In genomic region chr16:21685034-21685455, GRCh38 we compare ENCODE assay signal across 1 cellular context.
TF ChIP-seq lines count a peak whose summit lies in the region.

No MANE protein-coding gene starts in this region.

TF ChIP-seq in K562, 482 proteins besides CTCF, POLR2A, EP300 and RAD21 (continues in another document):
- TF ChIP-seq SPI1 (IDR thresholded peaks at IDR 0.05; ENCODE audit: borderline replicate concordance, low read depth, low read length) = 0 out of 2 replicates have a peak, but pooled peaks have one; percentile 9
- TF ChIP-seq, protein P1, sequence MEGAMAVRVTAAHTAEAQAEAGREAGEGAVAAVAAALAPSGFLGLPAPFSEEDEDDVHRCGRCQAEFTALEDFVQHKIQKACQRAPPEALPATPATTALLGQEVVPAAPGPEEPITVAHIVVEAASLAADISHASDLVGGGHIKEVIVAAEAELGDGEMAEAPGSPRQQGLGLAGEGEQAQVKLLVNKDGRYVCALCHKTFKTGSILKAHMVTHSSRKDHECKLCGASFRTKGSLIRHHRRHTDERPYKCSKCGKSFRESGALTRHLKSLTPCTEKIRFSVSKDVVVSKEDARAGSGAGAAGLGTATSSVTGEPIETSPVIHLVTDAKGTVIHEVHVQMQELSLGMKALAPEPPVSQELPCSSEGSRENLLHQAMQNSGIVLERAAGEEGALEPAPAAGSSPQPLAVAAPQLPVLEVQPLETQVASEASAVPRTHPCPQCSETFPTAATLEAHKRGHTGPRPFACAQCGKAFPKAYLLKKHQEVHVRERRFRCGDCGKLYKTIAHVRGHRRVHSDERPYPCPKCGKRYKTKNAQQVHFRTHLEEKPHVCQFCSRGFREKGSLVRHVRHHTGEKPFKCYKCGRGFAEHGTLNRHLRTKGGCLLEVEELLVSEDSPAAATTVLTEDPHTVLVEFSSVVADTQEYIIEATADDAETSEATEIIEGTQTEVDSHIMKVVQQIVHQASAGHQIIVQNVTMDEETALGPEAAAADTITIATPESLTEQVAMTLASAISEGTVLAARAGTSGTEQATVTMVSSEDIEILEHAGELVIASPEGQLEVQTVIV (CRISPR knock-in tag; IDR thresholded peaks at IDR 0.05; ENCODE audit: borderline replicate concordance) = no peak
- peak; percentile 95 for TF ChIP-seq EHMT2 (IDR thresholded peaks at IDR 0.05)
- TF ChIP-seq POLR2G (IDR thresholded peaks at IDR 0.05; ENCODE audit: low read depth, low read length) = no peak
- TF ChIP-seq MAFG (tag; conservative IDR thresholded peaks at IDR 0.05) = no peak
- TF ChIP-seq, protein P2, sequence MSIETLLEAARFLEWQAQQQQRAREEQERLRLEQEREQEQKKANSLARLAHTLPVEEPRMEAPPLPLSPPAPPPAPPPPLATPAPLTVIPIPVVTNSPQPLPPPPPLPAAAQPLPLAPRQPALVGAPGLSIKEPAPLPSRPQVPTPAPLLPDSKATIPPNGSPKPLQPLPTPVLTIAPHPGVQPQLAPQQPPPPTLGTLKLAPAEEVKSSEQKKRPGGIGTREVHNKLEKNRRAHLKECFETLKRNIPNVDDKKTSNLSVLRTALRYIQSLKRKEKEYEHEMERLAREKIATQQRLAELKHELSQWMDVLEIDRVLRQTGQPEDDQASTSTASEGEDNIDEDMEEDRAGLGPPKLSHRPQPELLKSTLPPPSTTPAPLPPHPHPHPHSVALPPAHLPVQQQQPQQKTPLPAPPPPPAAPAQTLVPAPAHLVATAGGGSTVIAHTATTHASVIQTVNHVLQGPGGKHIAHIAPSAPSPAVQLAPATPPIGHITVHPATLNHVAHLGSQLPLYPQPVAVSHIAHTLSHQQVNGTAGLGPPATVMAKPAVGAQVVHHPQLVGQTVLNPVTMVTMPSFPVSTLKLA (conservative IDR thresholded peaks at IDR 0.05) = peak; percentile 82 to 86
- TF ChIP-seq HIVEP1 (CRISPR knock-in tag; IDR thresholded peaks at IDR 0.05) = no peak
- no peak for TF ChIP-seq NFE2L1 (tag; IDR thresholded peaks at IDR 0.05; ENCODE audit: borderline replicate concordance, low read depth)
- TF ChIP-seq ZNF23 (CRISPR knock-in tag; IDR thresholded peaks at IDR 0.05) = no peak
- TF ChIP-seq RFX1 (IDR thresholded peaks at IDR 0.05) = no peak
- TF ChIP-seq POLR2AphosphoS2 (IDR thresholded peaks at IDR 0.05; ENCODE audit: low read length) = no peak
- peak in 1 of 2 experiments; percentile 42; a peak in 1 of 4 replicates for TF ChIP-seq SIN3A (IDR thresholded peaks at IDR 0.05; ENCODE audit: borderline replicate concordance in 2 of 2, control insufficient read depth in 1 of 2, low read depth in 2 of 2, low read length in 2 of 2)
- no peak for TF ChIP-seq IFI16 (CRISPR knock-in tag; IDR thresholded peaks at IDR 0.05)
- TF ChIP-seq, protein P3, sequence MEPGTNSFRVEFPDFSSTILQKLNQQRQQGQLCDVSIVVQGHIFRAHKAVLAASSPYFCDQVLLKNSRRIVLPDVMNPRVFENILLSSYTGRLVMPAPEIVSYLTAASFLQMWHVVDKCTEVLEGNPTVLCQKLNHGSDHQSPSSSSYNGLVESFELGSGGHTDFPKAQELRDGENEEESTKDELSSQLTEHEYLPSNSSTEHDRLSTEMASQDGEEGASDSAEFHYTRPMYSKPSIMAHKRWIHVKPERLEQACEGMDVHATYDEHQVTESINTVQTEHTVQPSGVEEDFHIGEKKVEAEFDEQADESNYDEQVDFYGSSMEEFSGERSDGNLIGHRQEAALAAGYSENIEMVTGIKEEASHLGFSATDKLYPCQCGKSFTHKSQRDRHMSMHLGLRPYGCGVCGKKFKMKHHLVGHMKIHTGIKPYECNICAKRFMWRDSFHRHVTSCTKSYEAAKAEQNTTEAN (CRISPR knock-in tag; IDR thresholded peaks at IDR 0.05) = no peak
- no peak for TF ChIP-seq MCM7 (IDR thresholded peaks at IDR 0.05)
- TF ChIP-seq L3MBTL2 (IDR thresholded peaks at IDR 0.05) = no peak
- TF ChIP-seq, protein P4, sequence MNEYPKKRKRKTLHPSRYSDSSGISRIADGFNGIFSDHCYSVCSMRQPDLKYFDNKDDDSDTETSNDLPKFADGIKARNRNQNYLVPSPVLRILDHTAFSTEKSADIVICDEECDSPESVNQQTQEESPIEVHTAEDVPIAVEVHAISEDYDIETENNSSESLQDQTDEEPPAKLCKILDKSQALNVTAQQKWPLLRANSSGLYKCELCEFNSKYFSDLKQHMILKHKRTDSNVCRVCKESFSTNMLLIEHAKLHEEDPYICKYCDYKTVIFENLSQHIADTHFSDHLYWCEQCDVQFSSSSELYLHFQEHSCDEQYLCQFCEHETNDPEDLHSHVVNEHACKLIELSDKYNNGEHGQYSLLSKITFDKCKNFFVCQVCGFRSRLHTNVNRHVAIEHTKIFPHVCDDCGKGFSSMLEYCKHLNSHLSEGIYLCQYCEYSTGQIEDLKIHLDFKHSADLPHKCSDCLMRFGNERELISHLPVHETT (CRISPR knock-in tag; conservative IDR thresholded peaks at IDR 0.05 in 1 of 2, IDR thresholded peaks at IDR 0.05 in 1 of 2) = no peak
- TF ChIP-seq AFF1 (IDR thresholded peaks at IDR 0.05; ENCODE audit: low read depth in 1 of 2, partially characterized antibody in 2 of 2) = peak in 1 of 2 experiments; percentile 64
- TF ChIP-seq, protein P5, sequence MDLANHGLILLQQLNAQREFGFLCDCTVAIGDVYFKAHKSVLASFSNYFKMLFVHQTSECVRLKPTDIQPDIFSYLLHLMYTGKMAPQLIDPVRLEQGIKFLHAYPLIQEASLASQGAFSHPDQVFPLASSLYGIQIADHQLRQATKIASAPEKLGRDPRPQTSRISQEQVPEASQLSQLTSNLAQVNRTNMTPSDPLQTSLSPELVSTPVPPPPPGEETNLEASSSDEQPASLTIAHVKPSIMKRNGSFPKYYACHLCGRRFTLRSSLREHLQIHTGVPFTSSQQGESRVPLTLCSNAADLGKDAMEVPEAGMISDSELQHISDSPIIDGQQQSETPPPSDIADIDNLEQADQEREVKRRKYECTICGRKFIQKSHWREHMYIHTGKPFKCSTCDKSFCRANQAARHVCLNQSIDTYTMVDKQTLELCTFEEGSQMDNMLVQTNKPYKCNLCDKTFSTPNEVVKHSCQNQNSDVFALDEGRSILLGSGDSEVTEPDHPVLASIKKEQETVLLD (IDR thresholded peaks at IDR 0.05) = no peak
- no peak for TF ChIP-seq BRD4 (IDR thresholded peaks at IDR 0.05)
- TF ChIP-seq TBL1XR1 (IDR thresholded peaks at IDR 0.05; ENCODE audit: low read length in 2 of 2) = no peak
- no peak for TF ChIP-seq E2F8 (IDR thresholded peaks at IDR 0.05; ENCODE audit: low read depth, partially characterized antibody)
- TF ChIP-seq, protein P6, sequence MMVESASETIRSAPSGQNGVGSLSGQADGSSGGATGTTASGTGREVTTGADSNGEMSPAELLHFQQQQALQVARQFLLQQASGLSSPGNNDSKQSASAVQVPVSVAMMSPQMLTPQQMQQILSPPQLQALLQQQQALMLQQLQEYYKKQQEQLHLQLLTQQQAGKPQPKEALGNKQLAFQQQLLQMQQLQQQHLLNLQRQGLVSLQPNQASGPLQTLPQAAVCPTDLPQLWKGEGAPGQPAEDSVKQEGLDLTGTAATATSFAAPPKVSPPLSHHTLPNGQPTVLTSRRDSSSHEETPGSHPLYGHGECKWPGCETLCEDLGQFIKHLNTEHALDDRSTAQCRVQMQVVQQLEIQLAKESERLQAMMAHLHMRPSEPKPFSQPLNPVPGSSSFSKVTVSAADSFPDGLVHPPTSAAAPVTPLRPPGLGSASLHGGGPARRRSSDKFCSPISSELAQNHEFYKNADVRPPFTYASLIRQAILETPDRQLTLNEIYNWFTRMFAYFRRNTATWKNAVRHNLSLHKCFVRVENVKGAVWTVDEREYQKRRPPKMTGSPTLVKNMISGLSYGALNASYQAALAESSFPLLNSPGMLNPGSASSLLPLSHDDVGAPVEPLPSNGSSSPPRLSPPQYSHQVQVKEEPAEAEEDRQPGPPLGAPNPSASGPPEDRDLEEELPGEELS (CRISPR knock-in tag; IDR thresholded peaks at IDR 0.05; ENCODE audit: borderline replicate concordance) = no peak
- TF ChIP-seq TFAM (CRISPR knock-in tag; conservative IDR thresholded peaks at IDR 0.05) = no peak
- TF ChIP-seq NCOA1 (IDR thresholded peaks at IDR 0.05; ENCODE audit: low read depth) = peak; percentile 72; the same call in 1 of the 2 replicates
- TF ChIP-seq ZBTB7A (IDR thresholded peaks at IDR 0.05; ENCODE audit: borderline replicate concordance, control insufficient read depth, low read depth, low read length) = peak; percentile 21; the same call in 1 of the 2 replicates
- TF ChIP-seq MBD1 (CRISPR knock-in tag; IDR thresholded peaks at IDR 0.05) = no peak
- TF ChIP-seq MIER1 (IDR thresholded peaks at IDR 0.05; ENCODE audit: low read depth) = peak; percentile 91
- 0 out of 2 replicates have a peak, but pooled peaks have one; percentile 20 for TF ChIP-seq NCOA6 (IDR thresholded peaks at IDR 0.05)
- TF ChIP-seq ZBTB33 (CRISPR knock-in tag; IDR thresholded peaks at IDR 0.05) = no peak
- no peak for TF ChIP-seq PURB (CRISPR knock-in tag; IDR thresholded peaks at IDR 0.05; ENCODE audit: low read depth)
